In genomic region chr6:144437105-144437504, GRCh38 we compare ENCODE assay signal across 11 cellular contexts.
"Had no signal": no experiment of that assay in that cellular context is flagged by ENCODE, and none has a peak within 500 bp of the region (broad histone marks: within the 10 kb centered on the region; RNA-seq: fewer than 3 reads in every experiment).

No MANE protein-coding gene starts in this region.

- H3K4me2 ChIP-seq: GM23338 had no signal

- H3K4me1 ChIP-seq: HAP-1 had no signal

- H3K27ac Mint-ChIP-seq: GM23338, H9, HFFc6 had no signal

- H3K4me3 Mint-ChIP-seq: GM23338, H9, HFFc6 had no signal

- H3K4me3 ChIP-seq: GM23248, GM23338, HAP-1 had no signal

- FAIRE-seq: H1, H54 had no signal

- DNase-seq: GM23248, GOT3, H7, H9, HCEC 1CT, HFFc6 had no signal

- ATAC-seq: GM23338, HCT116 had no signal

- H2AFZ ChIP-seq: GM23248, GM23338 had no signal

- H3K4me1 Mint-ChIP-seq: GM23338, H9 had no signal

- H3K9ac ChIP-seq: GM23248 had no signal
